Comparison of ENCODE assay signal across 8 cellular contexts in the genomic region with DNA sequence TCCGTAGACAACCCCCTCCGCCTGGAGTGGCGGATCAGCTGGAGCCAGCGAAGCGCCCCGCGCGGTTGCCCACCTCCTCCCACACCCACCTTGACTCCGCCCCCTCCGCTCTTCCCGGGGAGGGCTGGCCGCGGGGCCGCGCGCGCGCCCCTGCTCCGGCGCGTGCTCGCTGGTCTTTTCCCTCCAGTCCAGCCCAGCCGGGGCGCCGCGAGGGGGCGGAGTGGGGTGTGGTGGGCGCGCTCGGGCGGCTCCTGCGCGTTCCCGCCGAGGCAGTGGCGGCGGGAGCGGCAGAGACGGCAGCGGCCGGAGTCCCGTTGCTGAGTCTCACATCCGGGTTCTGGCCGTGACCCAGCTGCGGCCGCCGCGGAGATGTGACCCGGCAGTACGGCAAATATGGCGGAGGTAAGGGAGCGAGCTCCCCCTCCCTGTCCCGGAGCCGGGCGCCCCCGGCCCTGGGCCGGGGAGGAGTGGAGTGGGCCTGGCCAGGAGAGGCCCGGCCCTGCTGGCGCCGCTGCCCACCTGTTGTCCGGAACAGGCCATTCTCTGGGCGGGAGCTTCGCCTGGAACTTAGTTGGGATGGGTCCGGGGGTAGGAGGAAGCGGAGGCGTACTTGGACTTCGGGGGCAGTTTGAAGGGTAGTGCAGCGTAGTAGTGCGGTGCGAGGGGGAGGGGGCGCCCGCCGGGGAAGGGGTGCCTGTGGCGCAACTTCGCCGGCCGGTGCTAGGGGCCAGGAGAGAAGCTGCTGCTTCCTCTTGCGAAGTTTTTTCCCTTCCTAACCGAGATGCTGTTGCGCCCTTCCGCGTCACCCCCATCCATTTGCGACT. TPM values are rescaled to one million over a fixed set of nuclear protein-coding genes. Genes with fewer than 3 reads are reported as not detected.
A peak's percentile ranks its signal among the peaks of the same experiment; 100 is the strongest.
DNase-seq lines count a peak whose midpoint lies in the region; ATAC-seq, FAIRE-seq and TF ChIP-seq lines count a peak whose summit lies in the region.

No MANE protein-coding gene starts in this region.

- no peak for FAIRE-seq in HTR-8/SVneo (lab: Jason Lieb, UNC)

- peak overlapping the region; percentile 92 for H3K9ac ChIP-seq in endocrine pancreas (ENCODE audit: control insufficient read depth, insufficient read depth, low read length)

- H3K9me3 ChIP-seq in endocrine pancreas (ENCODE audit: control insufficient read depth, low read length): no peaks in the 10 kb centered on the region
- no peaks in the 10 kb centered on the region for H3K9me3 ChIP-seq in mesodermal cell (ENCODE audit: control insufficient read depth, low read length)

- H3K4me3 Mint-ChIP-seq in Calu3 (ENCODE audit: low read depth, unreplicated experiment): peak overlapping the region; percentile 77

- ATAC-seq in GM21381 (IDR thresholded peaks at IDR 0.05; ENCODE audit: unreplicated experiment): peak; percentile 71

- H3K27me3 Mint-ChIP-seq in Calu3 (ENCODE audit: unreplicated experiment): no peaks in the 10 kb centered on the region

- intact Hi-C loops in Calu3 (cut with micrococcal nuclease; ENCODE audit: unreplicated experiment): loop anchor here (1.0 to 10.0 kb wide), 3 partner anchors 163 to 505 kb away; a partner anchor contains a TSS

- peak overlapping the region; percentile 88 for H3K27ac ChIP-seq in mesodermal cell (ENCODE audit: low read depth, low read length, severe bottlenecking)

- H3K36me3 ChIP-seq in endocrine pancreas (ENCODE audit: control insufficient read depth, insufficient read depth, low read length) (no peaks in the 10 kb centered on the region), mesodermal cell (ENCODE audit: control insufficient read depth, insufficient read depth, low read length) (peaks cover 3% of the 10 kb centered on the region)

- TF ChIP-seq CTCF in Calu3 (IDR thresholded peaks at IDR 0.05; ENCODE audit: unreplicated experiment): peak; percentile 28

- H3K4me1 ChIP-seq in endocrine pancreas (ENCODE audit: control insufficient read depth, insufficient read depth, low read length) (peaks cover 31% of the 10 kb centered on the region), mesodermal cell (ENCODE audit: control insufficient read depth, insufficient read depth, low read length, poor library complexity, severe bottlenecking) (peaks cover 7% of the 10 kb centered on the region)

- BruUV-seq in Calu3 (replicated peaks; lab: Mats Ljungman, UMichigan): no TSS peak

- H3K9me3 Mint-ChIP-seq in Calu3 (ENCODE audit: low read depth, unreplicated experiment): no peaks in the 10 kb centered on the region

- CTCF ChIA-PET in Calu3 (lab: Charles Lee): interaction anchor here (0.5 to 1.3 kb wide), 3 partner anchors 12 to 372 kb away, joined by 3 to 5 read pairs (median 3); no protein-coding TSS in a partner anchor

- H3K27ac Mint-ChIP-seq in Calu3 (ENCODE audit: unreplicated experiment): peak overlapping the region; percentile 85

- peak; percentile 98 for DNase-seq in Calu3
- peak; percentile 70 for DNase-seq in HTR-8/SVneo (ENCODE audit: insufficient read length, low spot score)
- DNase-seq in NOMO-1 treated with DMSO at 0.1 percent for 48 hours (lab: John Stamatoyannopoulos, UW; ENCODE audit: unreplicated experiment): peak; percentile 89
- peak; percentile 78 for DNase-seq in activated CD8-positive, alpha-beta memory T cell treated with anti-CD3 and anti-CD28 coated beads, Interleukin-2, amount 50 U/mL, for 24 hours (ENCODE audit: extremely low read depth)
- peak; percentile 85 for DNase-seq in stimulated activated CD8-positive, alpha-beta memory T cell treated with anti-CD3 and anti-CD28 coated beads, Interleukin-15, amount 100 ng/mL, for 1 hour (ENCODE audit: low read depth)

- H3K4me3 ChIP-seq in endocrine pancreas (ENCODE audit: control insufficient read depth, insufficient read depth, low read length) (peak overlapping the region; percentile 96), mesodermal cell (ENCODE audit: extremely low read depth, insufficient read depth, low read length, poor library complexity, severe bottlenecking) (peak overlapping the region; percentile 78)

- H3K4me1 Mint-ChIP-seq in Calu3 (ENCODE audit: low read depth, unreplicated experiment): no peaks in the 10 kb centered on the region

- peaks cover 52% of the 10 kb centered on the region for H3K36me3 Mint-ChIP-seq in Calu3 (ENCODE audit: insufficient read depth, unreplicated experiment)

- H3K27me3 ChIP-seq in endocrine pancreas (ENCODE audit: control insufficient read depth, insufficient read depth, low read length): no peaks in the 10 kb centered on the region

- 0% methylated on average over 17 to 43 of the region's 83 CpGs for WGBS in mesodermal cell (ENCODE audit: insufficient coverage in 2 of 2), 2 experiments

RNA-seq across cellular contexts. Expression of a gene that starts 5.4 kb away (rescaled TPM):
- total RNA-seq in Calu3 (2022): 27.4 and 29.5 TPM in 2 replicates
- polyA plus RNA-seq in mesodermal cell (2013, experiment 1 of 2): 25.4 TPM
- polyA plus RNA-seq in mesodermal cell (2013, experiment 2 of 2): 30.2 TPM

RNA-seq across cellular contexts. Expression of a gene that starts 5.6 kb away (rescaled TPM):
- total RNA-seq in Calu3 (2022): 5.6 and 6.0 TPM in 2 replicates
- polyA plus RNA-seq in mesodermal cell (2013, experiment 1 of 2): 4.0 TPM
- polyA plus RNA-seq in mesodermal cell (2013, experiment 2 of 2): 4.8 TPM

Comparison
In these comparisons a context has a peak if more than half of its experiments do, and no peak if none do; other contexts are left out.
1. Peak in every context shown above with its lines: DNase-seq, ATAC-seq, H3K4me3 ChIP-seq and H3K27ac ChIP-seq.